26 cellular contexts compared by ENCODE assay signal in the genomic region with DNA sequence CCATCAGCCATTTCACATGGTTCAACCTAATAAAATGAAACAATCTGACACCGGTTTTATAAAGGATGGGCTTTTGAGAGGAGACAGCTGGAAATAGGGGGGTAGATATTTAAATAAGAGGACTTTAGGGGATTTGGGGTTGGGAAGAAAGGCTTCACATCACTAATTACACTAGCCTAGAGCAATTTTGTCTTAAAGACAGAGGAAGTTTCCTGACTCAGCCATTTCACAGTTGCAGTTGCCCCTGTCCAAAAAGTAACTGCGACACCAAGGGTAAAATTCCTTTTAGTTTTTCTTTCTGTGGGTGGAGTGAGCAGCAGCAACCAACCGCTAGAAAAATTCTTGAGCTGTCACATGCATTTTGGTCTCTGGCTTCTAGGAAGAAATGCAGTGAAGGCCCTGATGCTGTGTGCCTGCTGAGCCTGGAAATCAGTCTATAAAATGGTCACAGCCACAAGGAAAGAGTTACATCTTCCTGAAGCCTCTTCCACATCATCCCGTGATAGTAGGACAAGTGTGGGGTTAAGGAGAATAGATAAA.
DNase-seq lines count a peak whose midpoint lies in the region; ATAC-seq, FAIRE-seq and TF ChIP-seq lines count a peak whose summit lies in the region.
"Had no signal": no experiment of that assay in that cellular context is flagged by ENCODE, and none has a peak within 500 bp of the region (broad histone marks: within the 10 kb centered on the region; RNA-seq: fewer than 3 reads in every experiment).

No MANE protein-coding gene starts in this region.

- H3K9me3 Mint-ChIP-seq in MCF 10A (ENCODE audit: unreplicated experiment) (peaks cover 2% of the 10 kb centered on the region), HFFc6 (peaks cover under 1% of the 10 kb centered on the region; the same call in 1 of the 2 replicates)
- H3K9me3 Mint-ChIP-seq in activated T-helper 17 cell treated with anti-CD3 and anti-CD28 coated beads, Interleukin-2, amount 50 U/mL, for 72 hours: no peaks in the 10 kb centered on the region
- H3K9me3 Mint-ChIP-seq: activated naive CD4-positive, alpha-beta T cell treated with anti-CD3 and anti-CD28 coated beads for 36 hours; activated T-cell treated with anti-CD3 and anti-CD28 coated beads, Interleukin-2, amount 50 U/mL, for 24 hours; central memory CD8-positive, alpha-beta T cell; IgD-negative memory B cell; neural crest cell; WTC11 had no signal

- no peak overlapping the region for H3K27ac ChIP-seq in mammary epithelial cell (ENCODE audit: insufficient read depth, low read depth, low read length)
- no peak overlapping the region for H3K27ac ChIP-seq in Karpas-422 (ENCODE audit: low read length)
- H3K27ac ChIP-seq: C4-2B, gastrocnemius medialis, psoas muscle, tibial nerve had no signal

- 47% methylated on average over 4 of the region's 4 CpGs for WGBS in mammary epithelial cell (ENCODE audit: low coverage, missing lambda C conversion rate)

- no peak for ATAC-seq in activated T-helper 17 cell treated with anti-CD3 and anti-CD28 coated beads, Interleukin-2, amount 50 U/mL, for 72 hours (replicated peaks)
- ATAC-seq: activated CD8-positive, alpha-beta T cell treated with anti-CD3 and anti-CD28 coated beads, Interleukin-2, amount 10 ng/mL, durations not matched to agents 7 days and 5 days; gastrocnemius medialis; psoas muscle; WTC11 had no signal

- dilution Hi-C loops in mammary epithelial cell (cut with HindIII; ENCODE audit: low sequenced_read_pairs): no loop called here

- H3K4me1 ChIP-seq in mammary epithelial cell (ENCODE audit: insufficient read depth, low read length): peaks cover 7% of the 10 kb centered on the region
- no peaks in the 10 kb centered on the region for H3K4me1 ChIP-seq in Karpas-422 (ENCODE audit: low read length)
- H3K4me1 ChIP-seq: gastrocnemius medialis, psoas muscle, tibial nerve had no signal

- no peaks in the 10 kb centered on the region for H3K36me3 ChIP-seq in mammary epithelial cell (ENCODE audit: insufficient read depth, low read length)
- no peaks in the 10 kb centered on the region for H3K36me3 ChIP-seq in Karpas-422 (ENCODE audit: insufficient read depth, low read length)
- H3K36me3 ChIP-seq: gastrocnemius medialis, tibial nerve had no signal

- H3K9me2 ChIP-seq in Karpas-422 (replicated peaks; ENCODE audit: insufficient read depth, low read length): no peaks in the 10 kb centered on the region

- no peak for DNase-seq in mammary epithelial cell
- no peak for DNase-seq in MCF 10A (ENCODE audit: unreplicated experiment)
- peak; percentile 2 for DNase-seq in kidney glomerular epithelial cell (lab: John Stamatoyannopoulos, UW)
- DNase-seq in HFFc6: no peak
- DNase-seq in Karpas-422: no peak
- no peak for DNase-seq in RCC 7860 (ENCODE audit: low spot score)
- DNase-seq in NAMALWA (ENCODE audit: low spot score): no peak
- DNase-seq: activated CD8-positive, alpha-beta T cell treated with anti-CD3 and anti-CD28 coated beads, Interleukin-2, amount 10 ng/mL, durations not matched to agents 7 days and 5 days; activated naive CD4-positive, alpha-beta T cell treated with anti-CD3 and anti-CD28 coated beads for 36 hours; activated T-cell treated with anti-CD3 and anti-CD28 coated beads, Interleukin-2, amount 50 U/mL, for 24 hours; gastrocnemius medialis; H7; hippocampal formation; NCI-H1694 treated with DMSO at 0.1 percent for 48 hours; NCI-H526; psoas muscle; stimulated activated CD4-positive, alpha-beta T cell treated with anti-CD3 and anti-CD28 coated beads, Interleukin-4, amount 100 ng/mL, for 1 hour; stimulated activated naive CD4-positive, alpha-beta T cell; T-helper 9 cell had no signal

- CTCF ChIA-PET in mammary epithelial cell (lab: Charles Lee; ENCODE audit: low non-redundant PET): no interaction called here
- CTCF ChIA-PET in MCF 10A (lab: Yijun Ruan, JAX): no interaction called here

- POLR2A ChIA-PET in MCF 10A (lab: Yijun Ruan, JAX): no interaction called here

- H3K4me2 ChIP-seq in mammary epithelial cell (ENCODE audit: insufficient read depth, low read depth, low read length) (no peak overlapping the region), Karpas-422 (ENCODE audit: low read depth, low read length, poor library complexity, severe bottlenecking) (no peak overlapping the region)

- H3K9me3 ChIP-seq in mammary epithelial cell (replicated peaks; ENCODE audit: insufficient read depth, low read length) (peaks cover 2% of the 10 kb centered on the region), Karpas-422 (ENCODE audit: low read length) (no peaks in the 10 kb centered on the region)
- H3K9me3 ChIP-seq: gastrocnemius medialis, psoas muscle, tibial nerve had no signal

- no peak overlapping the region for H3K27ac Mint-ChIP-seq in MCF 10A (ENCODE audit: low read depth, unreplicated experiment)
- H3K27ac Mint-ChIP-seq in activated T-helper 17 cell treated with anti-CD3 and anti-CD28 coated beads, Interleukin-2, amount 50 U/mL, for 72 hours: peak overlapping the region; percentile 26
- H3K27ac Mint-ChIP-seq in HFFc6: no peak overlapping the region
- H3K27ac Mint-ChIP-seq: activated CD8-positive, alpha-beta T cell treated with anti-CD3 and anti-CD28 coated beads, Interleukin-2, amount 10 ng/mL, durations not matched to agents 7 days and 5 days; activated T-cell treated with anti-CD3 and anti-CD28 coated beads, Interleukin-2, amount 50 U/mL, for 24 hours; IgD-negative memory B cell had no signal

- no peaks in the 10 kb centered on the region for H3K36me3 Mint-ChIP-seq in MCF 10A (ENCODE audit: insufficient read depth, unreplicated experiment)
- H3K36me3 Mint-ChIP-seq in activated T-helper 17 cell treated with anti-CD3 and anti-CD28 coated beads, Interleukin-2, amount 50 U/mL, for 72 hours (ENCODE audit: low read depth): no peaks in the 10 kb centered on the region
- no peaks in the 10 kb centered on the region for H3K36me3 Mint-ChIP-seq in HFFc6 (ENCODE audit: low read depth)
- H3K36me3 Mint-ChIP-seq: WTC11 had no signal

- H3K9ac ChIP-seq in mammary epithelial cell (ENCODE audit: insufficient read depth, low read length): no peak overlapping the region
- H3K9ac ChIP-seq in Karpas-422 (ENCODE audit: low read length): no peak overlapping the region

- in situ Hi-C loops in mammary epithelial cell (cut with MboI; ENCODE audit: low sequenced_read_pairs in 2 of 2): no loop called here

- no TSS peak for BruUV-seq in mammary epithelial cell (replicated peaks; lab: Mats Ljungman, UMichigan)
- BruUV-seq in MCF 10A (replicated peaks; lab: Mats Ljungman, UMichigan): no TSS peak

- intact Hi-C loops in mammary epithelial cell (cut with micrococcal nuclease): no loop called here
- intact Hi-C loops in MCF 10A (cut with micrococcal nuclease): no loop called here

- FAIRE-seq in RCC 7860 (lab: Jason Lieb, UNC): no peak

- H2AFZ ChIP-seq in mammary epithelial cell (ENCODE audit: low read depth, low read length) (peak overlapping the region; percentile 14), Karpas-422 (ENCODE audit: low read length) (no peak overlapping the region)

- H4K20me1 ChIP-seq in mammary epithelial cell (ENCODE audit: insufficient read depth, low read length) (no peaks in the 10 kb centered on the region), Karpas-422 (ENCODE audit: insufficient read depth, low read depth, low read length) (no peaks in the 10 kb centered on the region)

- H3K4me1 Mint-ChIP-seq in MCF 10A (ENCODE audit: insufficient read depth, unreplicated experiment) (no peaks in the 10 kb centered on the region), HFFc6 (ENCODE audit: low read depth) (no peaks in the 10 kb centered on the region)
- H3K4me1 Mint-ChIP-seq in activated T-helper 17 cell treated with anti-CD3 and anti-CD28 coated beads, Interleukin-2, amount 50 U/mL, for 72 hours: peaks cover 12% of the 10 kb centered on the region
- H3K4me1 Mint-ChIP-seq: central memory CD8-positive, alpha-beta T cell had no signal

- H3K79me2 ChIP-seq in mammary epithelial cell (ENCODE audit: insufficient read depth, low read length) (no peaks in the 10 kb centered on the region), Karpas-422 (ENCODE audit: low read length) (no peaks in the 10 kb centered on the region)

- H3K27me3 Mint-ChIP-seq in MCF 10A (ENCODE audit: insufficient read depth, unreplicated experiment): peaks cover 14% of the 10 kb centered on the region
- H3K27me3 Mint-ChIP-seq in activated T-helper 17 cell treated with anti-CD3 and anti-CD28 coated beads, Interleukin-2, amount 50 U/mL, for 72 hours: no peaks in the 10 kb centered on the region
- peaks cover 18% of the 10 kb centered on the region for H3K27me3 Mint-ChIP-seq in HFFc6 (ENCODE audit: insufficient read depth)
- H3K27me3 Mint-ChIP-seq: central memory CD8-positive, alpha-beta T cell had no signal

- H3K4me3 ChIP-seq in mammary epithelial cell (replicated peaks in 1 of 3; ENCODE audit: insufficient read depth in 1 of 3, low read depth in 2 of 3, low read length in 3 of 3): no peak overlapping the region
- H3K4me3 ChIP-seq in Karpas-422 (ENCODE audit: low read length): no peak overlapping the region
- H3K4me3 ChIP-seq: gastrocnemius medialis, psoas muscle, tibial nerve had no signal

- TF ChIP-seq CTCF in mammary epithelial cell (conservative IDR thresholded peaks at IDR 0.05 in 1 of 2, IDR thresholded peaks at IDR 0.05 in 1 of 2; ENCODE audit: extremely low read depth in 1 of 2, insufficient read depth in 1 of 2, low read depth in 1 of 2, low read length in 2 of 2) (no peak), MCF 10A (IDR thresholded peaks at IDR 0.05; ENCODE audit: unreplicated experiment) (no peak), HFFc6 (IDR thresholded peaks at IDR 0.05) (no peak)

- H3K4me3 Mint-ChIP-seq in MCF 10A (ENCODE audit: unreplicated experiment) (no peak overlapping the region), HFFc6 (no peak overlapping the region)
- H3K4me3 Mint-ChIP-seq in activated T-helper 17 cell treated with anti-CD3 and anti-CD28 coated beads, Interleukin-2, amount 50 U/mL, for 72 hours: peak overlapping the region; percentile 31
- H3K4me3 Mint-ChIP-seq: activated CD8-positive, alpha-beta T cell treated with anti-CD3 and anti-CD28 coated beads, Interleukin-2, amount 10 ng/mL, durations not matched to agents 7 days and 5 days; activated T-cell treated with anti-CD3 and anti-CD28 coated beads, Interleukin-2, amount 50 U/mL, for 24 hours; central memory CD8-positive, alpha-beta T cell; neural crest cell; WTC11 had no signal

- H3K27me3 ChIP-seq in mammary epithelial cell (ENCODE audit: insufficient read depth, low read length) (no peaks in the 10 kb centered on the region), Karpas-422 (ENCODE audit: low read length) (no peaks in the 10 kb centered on the region)
- H3K27me3 ChIP-seq: tibial nerve had no signal
